Comparison of ENCODE assay signal across 8 cellular contexts in genomic region chr20:49982346-49983122, GRCh38. TPM values are rescaled to one million over a fixed set of nuclear protein-coding genes. Genes with fewer than 3 reads are reported as not detected.
DNase-seq lines count a peak whose midpoint lies in the region; ATAC-seq, FAIRE-seq and TF ChIP-seq lines count a peak whose summit lies in the region.

Gene SNAI1, plus strand, starts transcription at chr20:49982980. Its CDS starts 80 bp downstream, at chr20:49983060.

- peaks cover 17% of the 10 kb centered on the region for H3K4me1 ChIP-seq in Karpas-422 (ENCODE audit: low read length)

- H3K36me3 Mint-ChIP-seq in activated T-helper 17 cell treated with anti-CD3 and anti-CD28 coated beads, Interleukin-2, amount 50 U/mL, for 72 hours (ENCODE audit: low read depth): no peaks in the 10 kb centered on the region
- H3K36me3 Mint-ChIP-seq in nephron progenitor cell (ENCODE audit: low read depth): peaks cover 7% of the 10 kb centered on the region

- no peak within 1 kb of the TSS for H3K27ac ChIP-seq in Karpas-422 (ENCODE audit: low read length)

- H3K4me3 Mint-ChIP-seq in activated T-helper 17 cell treated with anti-CD3 and anti-CD28 coated beads, Interleukin-2, amount 50 U/mL, for 72 hours: peak within 1 kb of the TSS; percentile 51
- H3K4me3 Mint-ChIP-seq in nephron progenitor cell: peak within 1 kb of the TSS; percentile 97

- no peaks in the 10 kb centered on the region for H3K9me3 ChIP-seq in Karpas-422 (ENCODE audit: low read length)

- peak within 1 kb of the TSS; percentile 48 for H3K9ac ChIP-seq in Karpas-422 (ENCODE audit: low read length)

- H3K27me3 ChIP-seq in Karpas-422 (ENCODE audit: low read length): no peaks in the 10 kb centered on the region

- H3K79me2 ChIP-seq in Karpas-422 (ENCODE audit: low read length): no peaks in the 10 kb centered on the region

- no peaks in the 10 kb centered on the region for H3K4me1 Mint-ChIP-seq in activated T-helper 17 cell treated with anti-CD3 and anti-CD28 coated beads, Interleukin-2, amount 50 U/mL, for 72 hours
- peaks cover 78% of the 10 kb centered on the region for H3K4me1 Mint-ChIP-seq in nephron progenitor cell

- TF ChIP-seq CTCF in fibroblast of pulmonary artery (IDR thresholded peaks at IDR 0.05; ENCODE audit: low read length, missing control alignments) (peak; percentile 33), nephron progenitor cell (IDR thresholded peaks at IDR 0.05) (peak; percentile 42)

- H3K27ac Mint-ChIP-seq in activated T-helper 17 cell treated with anti-CD3 and anti-CD28 coated beads, Interleukin-2, amount 50 U/mL, for 72 hours: no peak within 1 kb of the TSS
- peak within 1 kb of the TSS; percentile 51 for H3K27ac Mint-ChIP-seq in nephron progenitor cell

- H2AFZ ChIP-seq in Karpas-422 (ENCODE audit: low read length): peak within 1 kb of the TSS; percentile 65; the same call in 1 of the 2 replicates

- peaks cover 4% of the 10 kb centered on the region for H3K27me3 Mint-ChIP-seq in activated T-helper 17 cell treated with anti-CD3 and anti-CD28 coated beads, Interleukin-2, amount 50 U/mL, for 72 hours
- H3K27me3 Mint-ChIP-seq in nephron progenitor cell (ENCODE audit: low read depth, poor library complexity): peaks cover 14% of the 10 kb centered on the region

- H3K9me3 Mint-ChIP-seq in activated T-helper 17 cell treated with anti-CD3 and anti-CD28 coated beads, Interleukin-2, amount 50 U/mL, for 72 hours: no peaks in the 10 kb centered on the region
- H3K9me3 Mint-ChIP-seq in nephron progenitor cell: no peaks in the 10 kb centered on the region

- peaks cover 7% of the 10 kb centered on the region; the same call in 1 of the 2 replicates for H4K20me1 ChIP-seq in Karpas-422 (ENCODE audit: insufficient read depth, low read depth, low read length)

- H3K9me2 ChIP-seq in Karpas-422 (replicated peaks; ENCODE audit: insufficient read depth, low read length): no peaks in the 10 kb centered on the region

- no peak for FAIRE-seq in RCC 7860 (lab: Jason Lieb, UNC)

- H3K4me3 ChIP-seq in Karpas-422 (ENCODE audit: low read length) (peak within 1 kb of the TSS; percentile 37; the same call in 1 of the 2 replicates), fibroblast of pulmonary artery (replicated peaks; ENCODE audit: low read depth, low read length) (peak within 1 kb of the TSS; percentile 99)

- ATAC-seq in GM21717 (IDR thresholded peaks at IDR 0.05; ENCODE audit: unreplicated experiment): peak; percentile 77
- peak; percentile 86 for ATAC-seq in activated T-helper 17 cell treated with anti-CD3 and anti-CD28 coated beads, Interleukin-2, amount 50 U/mL, for 72 hours (replicated peaks)
- peak; percentile 91 for ATAC-seq in stimulated activated naive CD8-positive, alpha-beta T cell treated with anti-CD3 and anti-CD28 coated beads, Interleukin-15, Interleukin-2, amounts not matched to agents 100 U/mL and 50 U/mL, for 24 hours

- H3K4me2 ChIP-seq in Karpas-422 (ENCODE audit: low read depth, low read length, poor library complexity, severe bottlenecking): peak within 1 kb of the TSS; percentile 69

- H3K36me3 ChIP-seq in Karpas-422 (ENCODE audit: insufficient read depth, low read length): no peaks in the 10 kb centered on the region

- peak; percentile 60 for DNase-seq in DMS153 treated with DMSO at 0.1 percent for 48 hours (lab: John Stamatoyannopoulos, UW; ENCODE audit: unreplicated experiment)
- DNase-seq in Karpas-422: peak; percentile 94
- DNase-seq in RCC 7860 (ENCODE audit: low spot score): peak; percentile 81
- DNase-seq in fibroblast of pulmonary artery (ENCODE audit: low read depth): peak; percentile 90
- peak; percentile 87 for DNase-seq in nephron progenitor cell
- peak; percentile 82 for DNase-seq in stimulated activated naive CD8-positive, alpha-beta T cell treated with anti-CD3 and anti-CD28 coated beads, Interleukin-15, Interleukin-2, amounts not matched to agents 100 U/mL and 50 U/mL, for 24 hours

RNA-seq across cellular contexts. Expression of gene SNAI1, which starts in this region (rescaled TPM):
- total RNA-seq in Karpas-422 (2014; rRNA removed; shearing (Covaris generic); ENCODE audit: low replicate concordance): 0.22 TPM in 1 of 2 replicates, not detected in the other
- total RNA-seq in activated T-helper 17 cell treated with anti-CD3 and anti-CD28 coated beads, Interleukin-2, amount 50 U/mL, for 72 hours: under 1 TPM in 1 of 2 donors, not detected in 1; 0.34 TPM

Comparison
In these comparisons a context has a peak if more than half of its experiments do, and no peak if none do; other contexts are left out.
1. Peak in DNase-seq, H3K4me3 ChIP-seq, H3K9ac ChIP-seq and H3K4me2 ChIP-seq in Karpas-422; RNA of the gene not detected or under 1 TPM.
2. Peak in ATAC-seq in activated T-helper 17 cell treated with anti-CD3 and anti-CD28 coated beads, Interleukin-2, amount 50 U/mL, for 72 hours; RNA of the gene not detected or under 1 TPM.